8 cellular contexts compared by ENCODE assay signal in genomic region chr3:24237971-24238767, GRCh38.
DNase-seq lines count a peak whose midpoint lies in the region; ATAC-seq and TF ChIP-seq lines count a peak whose summit lies in the region.

No MANE protein-coding gene starts in this region.

- H3K9me2 ChIP-seq in SK-N-SH = no peaks in the 10 kb centered on the region

- H3K9ac ChIP-seq in SK-N-SH = peak overlapping the region; percentile 3; the same call in 1 of the 2 replicates

- 24% methylated on average over 4 of the region's 4 CpGs for WGBS in SK-N-SH (ENCODE audit: low lambda C conversion rate)
- WGBS in lung, 2 donors = 23 to 28% methylated on average over 4 of the region's 4 CpGs
- WGBS in thyroid gland, 2 donors = 10 to 16% methylated on average over 4 of the region's 4 CpGs

- peak; percentile 58 to 91 for TF ChIP-seq EP300 in SK-N-SH (IDR thresholded peaks at IDR 0.05; ENCODE audit: borderline replicate concordance in 1 of 2, low read depth in 1 of 2, low read length in 1 of 2)

- peak; percentile 89 for DNase-seq in AG04449 (ENCODE audit: low read depth, low spot score)
- DNase-seq in GM10266 (ENCODE audit: extremely low spot score) = peak; percentile 44
- DNase-seq in LoVo (ENCODE audit: low spot score) = peak; percentile 77
- DNase-seq in SK-N-SH = peak; percentile 61
- peak in 3 of 10 donors; percentile 19 to 63 (median 25) for DNase-seq in dorsolateral prefrontal cortex
- DNase-seq in lung (ENCODE audit: low spot score) = peak; percentile 43
- peak; percentile 27 to 36 for DNase-seq in thyroid gland

- peak; percentile 90 for TF ChIP-seq RAD21 in SK-N-SH (IDR thresholded peaks at IDR 0.05; ENCODE audit: low read length)

- H3K4me3 ChIP-seq in AG04449 (ENCODE audit: low read depth, low read length) = no peak overlapping the region
- no peak overlapping the region for H3K4me3 ChIP-seq in HEK293 (ENCODE audit: low read depth, low read length)
- H3K4me3 ChIP-seq in SK-N-SH (ENCODE audit: low read depth in 2 of 2, low read length in 1 of 2) = 0 out of 4 replicates have a peak overlapping the region, but pooled peaks of 1 of the 2 experiments have one; percentile 36
- H3K4me3 ChIP-seq in dorsolateral prefrontal cortex = no peak overlapping the region
- H3K4me3 ChIP-seq in lung = no peak overlapping the region
- H3K4me3 ChIP-seq in thyroid gland (replicated peaks in 1 of 3) = no peak overlapping the region

- no peak for TF ChIP-seq POLR2A in thyroid gland (IDR thresholded peaks at IDR 0.05)

- peak overlapping the region; percentile 68 for H3K4me2 ChIP-seq in SK-N-SH

- POLR2A ChIA-PET in AG04449 (lab: Yijun Ruan, JAX) = no interaction called here
- POLR2A ChIA-PET in HEK293 (lab: Yijun Ruan, JAX) = no interaction called here
- POLR2A ChIA-PET in SK-N-SH (lab: Yijun Ruan, JAX) = no interaction called here

- H3K9me3 ChIP-seq in HEK293 (ENCODE audit: control insufficient read depth, insufficient read depth, low read depth, low read length) (no peaks in the 10 kb centered on the region), SK-N-SH (no peaks in the 10 kb centered on the region), lung (ENCODE audit: control insufficient read depth in 2 of 2, insufficient read depth in 1 of 2, low read length in 1 of 2) (no peaks in the 10 kb centered on the region), thyroid gland (no peaks in the 10 kb centered on the region)

- H4K20me1 ChIP-seq in SK-N-SH (ENCODE audit: insufficient read depth) = no peaks in the 10 kb centered on the region

- intact Hi-C loops in dorsolateral prefrontal cortex (cut with DNase I) (loop anchor here (2.0 to 10.0 kb wide), 4 partner anchors 51 to 313 kb away; no protein-coding TSS in a partner anchor), thyroid gland (cut with DNase I) (loop anchor here (5.0 kb wide), 1 partner anchor 236 kb away; no protein-coding TSS in a partner anchor)

- no peaks in the 10 kb centered on the region for H3K79me2 ChIP-seq in SK-N-SH (ENCODE audit: insufficient read depth)

- H3K27me3 ChIP-seq in SK-N-SH (ENCODE audit: insufficient read depth) (no peaks in the 10 kb centered on the region), dorsolateral prefrontal cortex (no peaks in the 10 kb centered on the region), lung (ENCODE audit: control insufficient read depth, insufficient read depth) (no peaks in the 10 kb centered on the region), thyroid gland (no peaks in the 10 kb centered on the region)

- H3K27ac ChIP-seq in HEK293 (ENCODE audit: extremely low read depth, low read depth, low read length) (no peak overlapping the region), SK-N-SH (ENCODE audit: low read depth in 2 of 2, low read length in 1 of 2) (peak overlapping the region; percentile 47 to 69; a peak in 3 of 4 replicates), dorsolateral prefrontal cortex (peak overlapping the region in 27 of 59 donors; percentile 3 to 73 (median 39)), lung (ENCODE audit: low read depth in 1 of 2, low read length in 1 of 2) (no peak overlapping the region), thyroid gland (no peak overlapping the region)

- CTCF ChIA-PET in AG04449 (lab: Yijun Ruan, JAX) (interaction anchor here (0.7 to 7.7 kb wide), 15 partner anchors 7 to 239 kb away, joined by 3 to 121 read pairs (median 5); no protein-coding TSS in a partner anchor), HEK293 (lab: Yijun Ruan, JAX) (interaction anchor here (0.5 to 4.9 kb wide), 11 partner anchors 9 to 446 kb away, joined by 3 to 28 read pairs (median 4); no protein-coding TSS in a partner anchor), SK-N-SH (lab: Yijun Ruan, JAX) (interaction anchor here (0.5 to 12.7 kb wide), 18 partner anchors 10 to 442 kb away, joined by 3 to 129 read pairs (median 4); no protein-coding TSS in a partner anchor)

- peaks cover 5% of the 10 kb centered on the region; the same call in 1 of the 2 replicates for H3K4me1 ChIP-seq in HEK293 (ENCODE audit: control insufficient read depth, insufficient read depth, low read length)
- H3K4me1 ChIP-seq in SK-N-SH (ENCODE audit: control insufficient read depth in 1 of 2, insufficient read depth in 2 of 2, low read depth in 1 of 2, low read length in 1 of 2) = peaks cover 0 to 18% of the 10 kb centered on the region in 2 experiments; a peak in 2 of 4 replicates
- H3K4me1 ChIP-seq in lung (ENCODE audit: control insufficient read depth in 2 of 2, insufficient read depth in 2 of 2, low read length in 2 of 2) = peaks cover 5 to 8% of the 10 kb centered on the region in 2 donors
- H3K4me1 ChIP-seq in thyroid gland = no peaks in the 10 kb centered on the region

- H2AFZ ChIP-seq in SK-N-SH (ENCODE audit: low read depth) = peak overlapping the region; percentile 37; the same call in 1 of the 2 replicates

- peak; percentile 70 for ATAC-seq in lung (ENCODE audit: insufficient read depth, low FRiP score)

- TF ChIP-seq CTCF in AG04449 (IDR thresholded peaks at IDR 0.05; ENCODE audit: insufficient read depth, low read length, missing control alignments) (peak; percentile 79), GM10266 (IDR thresholded peaks at IDR 0.05; ENCODE audit: control insufficient read depth, insufficient read depth, low read depth, missing control alignments) (peak; percentile 75), HEK293 (tag by site-specific recombination; IDR thresholded peaks at IDR 0.05) (peak; percentile 81), SK-N-SH (IDR thresholded peaks at IDR 0.05) (peak; percentile 71), dorsolateral prefrontal cortex (IDR thresholded peaks at IDR 0.05 in 54 of 56, conservative IDR thresholded peaks at IDR 0.05 in 2 of 56; ENCODE audit: low read depth in 1 of 56, partially characterized antibody in 56 of 56) (peak; percentile 29 to 81 (median 62)), lung (IDR thresholded peaks at IDR 0.05; ENCODE audit: control extremely low read depth, extremely low read depth) (peak; percentile 45), thyroid gland (IDR thresholded peaks at IDR 0.05) (peak in 5 of 6 experiments; percentile 7 to 82 (median 77))

- H3F3A ChIP-seq in SK-N-SH (replicated peaks; ENCODE audit: insufficient read depth) = peaks cover 15% of the 10 kb centered on the region

- H3K36me3 ChIP-seq in HEK293 (ENCODE audit: control insufficient read depth in 2 of 2, insufficient read depth in 1 of 2, low read length in 2 of 2) = no peaks in the 10 kb centered on the region
- H3K36me3 ChIP-seq in SK-N-SH (replicated peaks in 1 of 2; ENCODE audit: control insufficient read depth in 1 of 2, insufficient read depth in 2 of 2, low read length in 1 of 2) = no peaks in the 10 kb centered on the region
- H3K36me3 ChIP-seq in lung (ENCODE audit: control insufficient read depth in 2 of 2, insufficient read depth in 2 of 2, low read length in 2 of 2) = no peaks in the 10 kb centered on the region
- H3K36me3 ChIP-seq in thyroid gland = no peaks in the 10 kb centered on the region

TF ChIP-seq in HEK293, 187 proteins besides CTCF, POLR2A, EP300 and RAD21 (continues in another document):
- TF ChIP-seq KLF7 (tag by site-specific recombination; IDR thresholded peaks at IDR 0.05; ENCODE audit: borderline replicate concordance) = 0 out of 2 replicates have a peak, but pooled peaks have one; percentile 19
- TF ChIP-seq ZFP69B (tag by site-specific recombination; IDR thresholded peaks at IDR 0.05) = no peak; the same call in 1 of the 2 replicates
- TF ChIP-seq ZNF157 (tag by site-specific recombination; IDR thresholded peaks at IDR 0.05) = no peak
- TF ChIP-seq ZNF571 (tag by site-specific recombination; IDR thresholded peaks at IDR 0.05) = no peak
- 0 out of 2 replicates have a peak, but pooled peaks have one; percentile 42 for TF ChIP-seq ZNF561 (tag by site-specific recombination; IDR thresholded peaks at IDR 0.05; ENCODE audit: borderline replicate concordance)
- no peak for TF ChIP-seq ZNF600 (tag by site-specific recombination; IDR thresholded peaks at IDR 0.05)
- no peak for TF ChIP-seq ZNF76 (tag by site-specific recombination; IDR thresholded peaks at IDR 0.05; ENCODE audit: borderline replicate concordance, low read depth)
- TF ChIP-seq FEZF1 (tag by site-specific recombination; IDR thresholded peaks at IDR 0.05) = no peak
- no peak for TF ChIP-seq ZNF677 (tag by site-specific recombination; IDR thresholded peaks at IDR 0.05)
- TF ChIP-seq ZNF391 (tag by site-specific recombination; IDR thresholded peaks at IDR 0.05; ENCODE audit: borderline replicate concordance, low read depth) = peak; percentile 71; the same call in 1 of the 2 replicates

TF ChIP-seq in SK-N-SH, 30 proteins besides CTCF, POLR2A, EP300 and RAD21 (continues in another document):
- TF ChIP-seq FOSL2 (IDR thresholded peaks at IDR 0.05; ENCODE audit: borderline replicate concordance, low read depth) = peak; percentile 88; the same call in 1 of the 2 replicates
- peak; percentile 48; the same call in 1 of the 2 replicates for TF ChIP-seq MAX (IDR thresholded peaks at IDR 0.05; ENCODE audit: low read depth)
- TF ChIP-seq TAF1 (IDR thresholded peaks at IDR 0.05; ENCODE audit: borderline replicate concordance, low read depth, low read length) = no peak
- TF ChIP-seq USF2 (IDR thresholded peaks at IDR 0.05; ENCODE audit: borderline replicate concordance, low read depth, low read length) = no peak
- no peak; the same call in 1 of the 2 replicates for TF ChIP-seq ZBTB33 (IDR thresholded peaks at IDR 0.05; ENCODE audit: borderline replicate concordance, low read depth)

Comparison
In these comparisons a context has a peak if more than half of its experiments do, and no peak if none do; other contexts are left out.
1. H3K27ac ChIP-seq: peak in SK-N-SH (2 of 2); none in HEK293 (single experiment), lung (0 of 2) and thyroid gland (0 of 3).
2. Peak in every context shown above with its lines, with median percentiles within 50 percentile points of each other: CTCF ChIP-seq.